In the genomic region with DNA sequence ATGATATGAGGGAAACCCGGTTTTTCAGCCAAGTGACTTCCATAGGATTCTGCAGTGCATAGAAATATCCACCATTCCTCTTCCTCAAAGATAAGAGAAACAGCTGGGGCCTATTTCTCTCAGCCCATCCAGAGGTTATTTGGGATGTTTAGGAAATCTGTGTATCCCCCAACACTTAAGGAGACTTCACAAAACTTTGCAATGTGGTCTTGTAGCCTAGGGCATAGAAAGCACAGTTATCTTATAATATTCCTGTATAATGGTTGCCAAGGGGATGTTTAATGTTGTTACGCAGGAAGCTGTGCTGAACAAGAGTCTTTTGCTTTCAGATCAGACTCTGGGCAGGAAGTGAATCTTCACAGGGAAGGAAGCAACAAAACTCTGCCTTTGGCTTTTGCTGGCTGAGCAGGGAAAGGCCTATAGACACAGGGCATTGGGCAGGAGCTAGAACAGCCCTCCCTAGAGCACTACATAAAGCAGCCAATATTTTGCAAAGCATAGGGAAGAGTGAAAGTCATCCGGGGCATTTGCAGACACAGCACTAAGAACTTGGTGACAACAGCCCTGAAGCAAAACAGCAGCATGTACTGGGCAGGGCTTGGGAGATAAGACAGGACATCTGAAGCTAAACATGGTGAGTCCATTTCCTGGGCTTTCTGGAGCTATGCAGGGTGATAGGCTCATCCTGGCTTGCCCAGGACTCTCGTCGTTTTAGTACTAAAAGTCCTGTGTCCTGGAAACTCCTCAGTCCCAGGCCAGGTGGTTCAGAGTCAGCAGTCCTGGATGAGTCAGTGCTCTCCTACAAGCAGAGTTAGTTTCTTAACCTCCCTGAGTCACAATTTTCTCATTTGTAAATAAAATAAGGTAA, we compare ENCODE assay signal across 1 cellular context.
A peak's percentile ranks its signal among the peaks of the same experiment; 100 is the strongest.
TF ChIP-seq lines count a peak whose summit lies in the region.

No MANE protein-coding gene starts in this region.

TF ChIP-seq in HepG2, 621 proteins besides CTCF, POLR2A, EP300 and RAD21 (continued from another document and continues in another):
- TF ChIP-seq, protein P1, sequence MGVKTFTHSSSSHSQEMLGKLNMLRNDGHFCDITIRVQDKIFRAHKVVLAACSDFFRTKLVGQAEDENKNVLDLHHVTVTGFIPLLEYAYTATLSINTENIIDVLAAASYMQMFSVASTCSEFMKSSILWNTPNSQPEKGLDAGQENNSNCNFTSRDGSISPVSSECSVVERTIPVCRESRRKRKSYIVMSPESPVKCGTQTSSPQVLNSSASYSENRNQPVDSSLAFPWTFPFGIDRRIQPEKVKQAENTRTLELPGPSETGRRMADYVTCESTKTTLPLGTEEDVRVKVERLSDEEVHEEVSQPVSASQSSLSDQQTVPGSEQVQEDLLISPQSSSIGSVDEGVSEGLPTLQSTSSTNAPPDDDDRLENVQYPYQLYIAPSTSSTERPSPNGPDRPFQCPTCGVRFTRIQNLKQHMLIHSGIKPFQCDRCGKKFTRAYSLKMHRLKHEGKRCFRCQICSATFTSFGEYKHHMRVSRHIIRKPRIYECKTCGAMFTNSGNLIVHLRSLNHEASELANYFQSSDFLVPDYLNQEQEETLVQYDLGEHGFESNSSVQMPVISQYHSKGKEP (CRISPR knock-in tag; IDR thresholded peaks at IDR 0.05), result no peak
- TF ChIP-seq HDAC1 (CRISPR knock-in tag; IDR thresholded peaks at IDR 0.05) (peak; percentile 69), ZNF12 (CRISPR knock-in tag; IDR thresholded peaks at IDR 0.05) (0 out of 2 replicates have a peak, but pooled peaks have one; percentile 50), ZNF816 (CRISPR knock-in tag; IDR thresholded peaks at IDR 0.05; ENCODE audit: borderline replicate concordance) (peak; percentile 61; the same call in 1 of the 2 replicates), GTF3A (CRISPR knock-in tag; conservative IDR thresholded peaks at IDR 0.05) (no peak), KLF11 (CRISPR knock-in tag; IDR thresholded peaks at IDR 0.05) (peak; percentile 85), NFKB2 (CRISPR knock-in tag; IDR thresholded peaks at IDR 0.05; ENCODE audit: borderline replicate concordance) (no peak), ZNF724P (CRISPR knock-in tag; IDR thresholded peaks at IDR 0.05; ENCODE audit: borderline replicate concordance) (no peak), EHMT2 (IDR thresholded peaks at IDR 0.05; ENCODE audit: borderline replicate concordance, low read depth, low read length) (peak; percentile 94), ZMYM4 (CRISPR knock-in tag; IDR thresholded peaks at IDR 0.05) (no peak; the same call in 1 of the 2 replicates), ZBTB7B (CRISPR knock-in tag; IDR thresholded peaks at IDR 0.05) (0 out of 2 replicates have a peak, but pooled peaks have one; percentile 29), POLR2AphosphoS2 (IDR thresholded peaks at IDR 0.05; ENCODE audit: low read depth, low read length) (no peak), POGZ (CRISPR knock-in tag; IDR thresholded peaks at IDR 0.05) (peak; percentile 67), ZNF841 (CRISPR knock-in tag; IDR thresholded peaks at IDR 0.05; ENCODE audit: borderline replicate concordance) (no peak), HOXA3 (CRISPR knock-in tag; IDR thresholded peaks at IDR 0.05) (peak; percentile 50; the same call in 1 of the 2 replicates), ZNF124 (CRISPR knock-in tag; IDR thresholded peaks at IDR 0.05) (0 out of 2 replicates have a peak, but pooled peaks have one; percentile 77), SAP130 (CRISPR knock-in tag; IDR thresholded peaks at IDR 0.05; ENCODE audit: low read depth) (peak; percentile 87), KAT7 (CRISPR knock-in tag; IDR thresholded peaks at IDR 0.05; ENCODE audit: borderline replicate concordance) (peak; percentile 34; the same call in 1 of the 2 replicates), NONO (IDR thresholded peaks at IDR 0.05) (no peak), NONO (CRISPR knock-in tag; conservative IDR thresholded peaks at IDR 0.05) (no peak), CBX1 (IDR thresholded peaks at IDR 0.05; ENCODE audit: low read depth) (no peak), GATA4 (IDR thresholded peaks at IDR 0.05; ENCODE audit: borderline replicate concordance, low read depth) (no peak), SRY (CRISPR knock-in tag; IDR thresholded peaks at IDR 0.05) (no peak), NR2F6 (IDR thresholded peaks at IDR 0.05) (0 out of 2 replicates have a peak, but pooled peaks have one; percentile 12), NR2F6 (CRISPR knock-in tag; IDR thresholded peaks at IDR 0.05) (0 out of 2 replicates have a peak, but pooled peaks have one; percentile 33), MED1 (CRISPR knock-in tag; IDR thresholded peaks at IDR 0.05) (peak; percentile 51), ZSCAN31 (CRISPR knock-in tag; IDR thresholded peaks at IDR 0.05; ENCODE audit: low read depth) (0 out of 2 replicates have a peak, but pooled peaks have one; percentile 36), YEATS2 (CRISPR knock-in tag; IDR thresholded peaks at IDR 0.05; ENCODE audit: borderline replicate concordance) (peak; percentile 73; the same call in 1 of the 2 replicates), ZNF251 (CRISPR knock-in tag; IDR thresholded peaks at IDR 0.05) (no peak)
- TF ChIP-seq, protein P2, sequence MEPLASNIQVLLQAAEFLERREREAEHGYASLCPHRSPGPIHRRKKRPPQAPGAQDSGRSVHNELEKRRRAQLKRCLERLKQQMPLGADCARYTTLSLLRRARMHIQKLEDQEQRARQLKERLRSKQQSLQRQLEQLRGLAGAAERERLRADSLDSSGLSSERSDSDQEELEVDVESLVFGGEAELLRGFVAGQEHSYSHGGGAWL (CRISPR knock-in tag; IDR thresholded peaks at IDR 0.05), result no peak
- TF ChIP-seq, protein P3, sequence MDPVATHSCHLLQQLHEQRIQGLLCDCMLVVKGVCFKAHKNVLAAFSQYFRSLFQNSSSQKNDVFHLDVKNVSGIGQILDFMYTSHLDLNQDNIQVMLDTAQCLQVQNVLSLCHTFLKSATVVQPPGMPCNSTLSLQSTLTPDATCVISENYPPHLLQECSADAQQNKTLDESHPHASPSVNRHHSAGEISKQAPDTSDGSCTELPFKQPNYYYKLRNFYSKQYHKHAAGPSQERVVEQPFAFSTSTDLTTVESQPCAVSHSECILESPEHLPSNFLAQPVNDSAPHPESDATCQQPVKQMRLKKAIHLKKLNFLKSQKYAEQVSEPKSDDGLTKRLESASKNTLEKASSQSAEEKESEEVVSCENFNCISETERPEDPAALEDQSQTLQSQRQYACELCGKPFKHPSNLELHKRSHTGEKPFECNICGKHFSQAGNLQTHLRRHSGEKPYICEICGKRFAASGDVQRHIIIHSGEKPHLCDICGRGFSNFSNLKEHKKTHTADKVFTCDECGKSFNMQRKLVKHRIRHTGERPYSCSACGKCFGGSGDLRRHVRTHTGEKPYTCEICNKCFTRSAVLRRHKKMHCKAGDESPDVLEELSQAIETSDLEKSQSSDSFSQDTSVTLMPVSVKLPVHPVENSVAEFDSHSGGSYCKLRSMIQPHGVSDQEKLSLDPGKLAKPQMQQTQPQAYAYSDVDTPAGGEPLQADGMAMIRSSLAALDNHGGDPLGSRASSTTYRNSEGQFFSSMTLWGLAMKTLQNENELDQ (CRISPR knock-in tag; IDR thresholded peaks at IDR 0.05; ENCODE audit: borderline replicate concordance), result peak; percentile 52; the same call in 1 of the 2 replicates
- TF ChIP-seq, protein P4, sequence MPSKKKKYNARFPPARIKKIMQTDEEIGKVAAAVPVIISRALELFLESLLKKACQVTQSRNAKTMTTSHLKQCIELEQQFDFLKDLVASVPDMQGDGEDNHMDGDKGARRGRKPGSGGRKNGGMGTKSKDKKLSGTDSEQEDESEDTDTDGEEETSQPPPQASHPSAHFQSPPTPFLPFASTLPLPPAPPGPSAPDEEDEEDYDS (CRISPR knock-in tag; IDR thresholded peaks at IDR 0.05), result peak; percentile 92
- TF ChIP-seq, protein P5, sequence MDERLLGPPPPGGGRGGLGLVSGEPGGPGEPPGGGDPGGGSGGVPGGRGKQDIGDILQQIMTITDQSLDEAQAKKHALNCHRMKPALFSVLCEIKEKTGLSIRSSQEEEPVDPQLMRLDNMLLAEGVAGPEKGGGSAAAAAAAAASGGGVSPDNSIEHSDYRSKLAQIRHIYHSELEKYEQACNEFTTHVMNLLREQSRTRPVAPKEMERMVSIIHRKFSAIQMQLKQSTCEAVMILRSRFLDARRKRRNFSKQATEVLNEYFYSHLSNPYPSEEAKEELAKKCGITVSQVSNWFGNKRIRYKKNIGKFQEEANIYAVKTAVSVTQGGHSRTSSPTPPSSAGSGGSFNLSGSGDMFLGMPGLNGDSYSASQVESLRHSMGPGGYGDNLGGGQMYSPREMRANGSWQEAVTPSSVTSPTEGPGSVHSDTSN (CRISPR knock-in tag; IDR thresholded peaks at IDR 0.05), result no peak
- TF ChIP-seq, protein P6, sequence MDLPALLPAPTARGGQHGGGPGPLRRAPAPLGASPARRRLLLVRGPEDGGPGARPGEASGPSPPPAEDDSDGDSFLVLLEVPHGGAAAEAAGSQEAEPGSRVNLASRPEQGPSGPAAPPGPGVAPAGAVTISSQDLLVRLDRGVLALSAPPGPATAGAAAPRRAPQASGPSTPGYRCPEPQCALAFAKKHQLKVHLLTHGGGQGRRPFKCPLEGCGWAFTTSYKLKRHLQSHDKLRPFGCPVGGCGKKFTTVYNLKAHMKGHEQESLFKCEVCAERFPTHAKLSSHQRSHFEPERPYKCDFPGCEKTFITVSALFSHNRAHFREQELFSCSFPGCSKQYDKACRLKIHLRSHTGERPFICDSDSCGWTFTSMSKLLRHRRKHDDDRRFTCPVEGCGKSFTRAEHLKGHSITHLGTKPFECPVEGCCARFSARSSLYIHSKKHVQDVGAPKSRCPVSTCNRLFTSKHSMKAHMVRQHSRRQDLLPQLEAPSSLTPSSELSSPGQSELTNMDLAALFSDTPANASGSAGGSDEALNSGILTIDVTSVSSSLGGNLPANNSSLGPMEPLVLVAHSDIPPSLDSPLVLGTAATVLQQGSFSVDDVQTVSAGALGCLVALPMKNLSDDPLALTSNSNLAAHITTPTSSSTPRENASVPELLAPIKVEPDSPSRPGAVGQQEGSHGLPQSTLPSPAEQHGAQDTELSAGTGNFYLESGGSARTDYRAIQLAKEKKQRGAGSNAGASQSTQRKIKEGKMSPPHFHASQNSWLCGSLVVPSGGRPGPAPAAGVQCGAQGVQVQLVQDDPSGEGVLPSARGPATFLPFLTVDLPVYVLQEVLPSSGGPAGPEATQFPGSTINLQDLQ (CRISPR knock-in tag; IDR thresholded peaks at IDR 0.05), result no peak
- TF ChIP-seq, protein P7, sequence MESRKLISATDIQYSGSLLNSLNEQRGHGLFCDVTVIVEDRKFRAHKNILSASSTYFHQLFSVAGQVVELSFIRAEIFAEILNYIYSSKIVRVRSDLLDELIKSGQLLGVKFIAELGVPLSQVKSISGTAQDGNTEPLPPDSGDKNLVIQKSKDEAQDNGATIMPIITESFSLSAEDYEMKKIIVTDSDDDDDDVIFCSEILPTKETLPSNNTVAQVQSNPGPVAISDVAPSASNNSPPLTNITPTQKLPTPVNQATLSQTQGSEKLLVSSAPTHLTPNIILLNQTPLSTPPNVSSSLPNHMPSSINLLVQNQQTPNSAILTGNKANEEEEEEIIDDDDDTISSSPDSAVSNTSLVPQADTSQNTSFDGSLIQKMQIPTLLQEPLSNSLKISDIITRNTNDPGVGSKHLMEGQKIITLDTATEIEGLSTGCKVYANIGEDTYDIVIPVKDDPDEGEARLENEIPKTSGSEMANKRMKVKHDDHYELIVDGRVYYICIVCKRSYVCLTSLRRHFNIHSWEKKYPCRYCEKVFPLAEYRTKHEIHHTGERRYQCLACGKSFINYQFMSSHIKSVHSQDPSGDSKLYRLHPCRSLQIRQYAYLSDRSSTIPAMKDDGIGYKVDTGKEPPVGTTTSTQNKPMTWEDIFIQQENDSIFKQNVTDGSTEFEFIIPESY (CRISPR knock-in tag; IDR thresholded peaks at IDR 0.05), result peak; percentile 32; the same call in 1 of the 2 replicates
- TF ChIP-seq, protein P8, sequence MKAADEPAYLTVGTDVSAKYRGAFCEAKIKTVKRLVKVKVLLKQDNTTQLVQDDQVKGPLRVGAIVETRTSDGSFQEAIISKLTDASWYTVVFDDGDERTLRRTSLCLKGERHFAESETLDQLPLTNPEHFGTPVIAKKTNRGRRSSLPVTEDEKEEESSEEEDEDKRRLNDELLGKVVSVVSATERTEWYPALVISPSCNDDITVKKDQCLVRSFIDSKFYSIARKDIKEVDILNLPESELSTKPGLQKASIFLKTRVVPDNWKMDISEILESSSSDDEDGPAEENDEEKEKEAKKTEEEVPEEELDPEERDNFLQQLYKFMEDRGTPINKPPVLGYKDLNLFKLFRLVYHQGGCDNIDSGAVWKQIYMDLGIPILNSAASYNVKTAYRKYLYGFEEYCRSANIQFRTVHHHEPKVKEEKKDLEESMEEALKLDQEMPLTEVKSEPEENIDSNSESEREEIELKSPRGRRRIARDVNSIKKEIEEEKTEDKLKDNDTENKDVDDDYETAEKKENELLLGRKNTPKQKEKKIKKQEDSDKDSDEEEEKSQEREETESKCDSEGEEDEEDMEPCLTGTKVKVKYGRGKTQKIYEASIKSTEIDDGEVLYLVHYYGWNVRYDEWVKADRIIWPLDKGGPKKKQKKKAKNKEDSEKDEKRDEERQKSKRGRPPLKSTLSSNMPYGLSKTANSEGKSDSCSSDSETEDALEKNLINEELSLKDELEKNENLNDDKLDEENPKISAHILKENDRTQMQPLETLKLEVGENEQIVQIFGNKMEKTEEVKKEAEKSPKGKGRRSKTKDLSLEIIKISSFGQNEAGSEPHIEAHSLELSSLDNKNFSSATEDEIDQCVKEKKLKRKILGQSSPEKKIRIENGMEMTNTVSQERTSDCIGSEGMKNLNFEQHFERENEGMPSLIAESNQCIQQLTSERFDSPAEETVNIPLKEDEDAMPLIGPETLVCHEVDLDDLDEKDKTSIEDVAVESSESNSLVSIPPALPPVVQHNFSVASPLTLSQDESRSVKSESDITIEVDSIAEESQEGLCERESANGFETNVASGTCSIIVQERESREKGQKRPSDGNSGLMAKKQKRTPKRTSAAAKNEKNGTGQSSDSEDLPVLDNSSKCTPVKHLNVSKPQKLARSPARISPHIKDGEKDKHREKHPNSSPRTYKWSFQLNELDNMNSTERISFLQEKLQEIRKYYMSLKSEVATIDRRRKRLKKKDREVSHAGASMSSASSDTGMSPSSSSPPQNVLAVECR (CRISPR knock-in tag; IDR thresholded peaks at IDR 0.05; ENCODE audit: borderline replicate concordance), result peak; percentile 15; the same call in 1 of the 2 replicates
- TF ChIP-seq, protein P9, sequence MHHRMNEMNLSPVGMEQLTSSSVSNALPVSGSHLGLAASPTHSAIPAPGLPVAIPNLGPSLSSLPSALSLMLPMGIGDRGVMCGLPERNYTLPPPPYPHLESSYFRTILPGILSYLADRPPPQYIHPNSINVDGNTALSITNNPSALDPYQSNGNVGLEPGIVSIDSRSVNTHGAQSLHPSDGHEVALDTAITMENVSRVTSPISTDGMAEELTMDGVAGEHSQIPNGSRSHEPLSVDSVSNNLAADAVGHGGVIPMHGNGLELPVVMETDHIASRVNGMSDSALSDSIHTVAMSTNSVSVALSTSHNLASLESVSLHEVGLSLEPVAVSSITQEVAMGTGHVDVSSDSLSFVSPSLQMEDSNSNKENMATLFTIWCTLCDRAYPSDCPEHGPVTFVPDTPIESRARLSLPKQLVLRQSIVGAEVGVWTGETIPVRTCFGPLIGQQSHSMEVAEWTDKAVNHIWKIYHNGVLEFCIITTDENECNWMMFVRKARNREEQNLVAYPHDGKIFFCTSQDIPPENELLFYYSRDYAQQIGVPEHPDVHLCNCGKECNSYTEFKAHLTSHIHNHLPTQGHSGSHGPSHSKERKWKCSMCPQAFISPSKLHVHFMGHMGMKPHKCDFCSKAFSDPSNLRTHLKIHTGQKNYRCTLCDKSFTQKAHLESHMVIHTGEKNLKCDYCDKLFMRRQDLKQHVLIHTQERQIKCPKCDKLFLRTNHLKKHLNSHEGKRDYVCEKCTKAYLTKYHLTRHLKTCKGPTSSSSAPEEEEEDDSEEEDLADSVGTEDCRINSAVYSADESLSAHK (CRISPR knock-in tag; IDR thresholded peaks at IDR 0.05; ENCODE audit: borderline replicate concordance), result no peak
